In the genomic region with DNA sequence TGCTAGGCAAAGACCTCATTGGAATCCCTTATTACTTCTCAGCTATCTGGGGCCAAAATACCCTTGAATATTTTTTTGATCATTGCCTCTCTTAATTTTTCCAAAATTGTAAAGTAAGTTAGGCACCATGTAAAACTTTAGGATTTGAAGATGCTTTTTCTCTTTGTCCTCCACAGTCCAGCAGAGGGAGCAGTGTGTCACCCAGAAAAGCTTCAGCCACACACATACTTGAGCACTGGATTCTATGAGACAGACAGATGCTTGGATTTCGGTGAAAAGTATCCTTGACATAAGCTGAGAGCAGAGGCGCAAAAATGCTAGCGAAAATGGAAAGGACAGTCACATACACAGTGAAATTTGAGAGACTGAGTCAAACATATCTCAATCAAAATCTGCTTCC, we compare ENCODE assay signal across 8 cellular contexts.
A peak's percentile ranks its signal among the peaks of the same experiment; 100 is the strongest.
DNase-seq lines count a peak whose midpoint lies in the region; ATAC-seq lines count a peak whose summit lies in the region.

No MANE protein-coding gene starts in this region.

- ATAC-seq in HG03175 (IDR thresholded peaks at IDR 0.05; ENCODE audit: unreplicated experiment): peak; percentile 62

- intact Hi-C loops in posterior vena cava (cut with DNase I): loop anchor here in 1 of 2 donors (5.0 kb wide), 1 partner anchor 73 kb away; a partner anchor contains a TSS

- DNase-seq in SHP77 (lab: John Stamatoyannopoulos, UW) (peak; percentile 30 to 56), SHP77 treated with DMSO at 0.1 percent for 48 hours (lab: John Stamatoyannopoulos, UW) (no peak), NCI-H774 (lab: John Stamatoyannopoulos, UW) (peak; percentile 68), ecto neural progenitor cell (ENCODE audit: low spot score) (peak; percentile 59), midbrain (lab: John Stamatoyannopoulos, UW) (peak; percentile 76), GM19238 (ENCODE audit: insufficient read length, low spot score) (no peak), posterior vena cava (ENCODE audit: low spot score) (no peak)

Comparison
In these comparisons a context has a peak if more than half of its experiments do, and no peak if none do; other contexts are left out.
1. DNase-seq: peak in SHP77 (2 of 2), NCI-H774 (single experiment), ecto neural progenitor cell (single experiment) and midbrain (single experiment); none in SHP77 treated with DMSO at 0.1 percent for 48 hours (single experiment), GM19238 (single experiment) and posterior vena cava (single experiment).